In the genomic region with DNA sequence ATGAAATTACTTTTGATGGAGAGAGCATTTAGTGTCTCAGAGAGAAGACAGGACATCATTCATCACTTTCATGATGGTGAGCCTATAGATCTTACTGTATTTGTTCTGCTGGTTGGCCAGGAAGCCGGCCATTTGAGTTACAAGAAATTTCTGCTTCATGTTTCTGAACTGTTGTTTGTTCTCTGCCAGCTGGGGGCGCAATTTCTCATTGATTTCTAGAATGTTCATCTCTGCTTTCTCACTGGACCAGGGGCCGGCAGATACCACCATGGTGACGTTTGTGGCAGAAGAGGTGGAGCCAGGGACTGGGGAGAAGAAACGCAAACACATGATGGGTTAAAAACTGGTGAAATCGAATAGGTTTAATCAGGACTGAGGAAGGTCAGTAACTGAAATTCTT, we compare ENCODE assay signal across 13 cellular contexts. TPM values are rescaled to one million over a fixed set of nuclear protein-coding genes. Genes with fewer than 3 reads are reported as not detected.
DNase-seq lines count a peak whose midpoint lies in the region; ATAC-seq and TF ChIP-seq lines count a peak whose summit lies in the region.
"Not testable (repeated sequence)": the region's sequence is repeated elsewhere in the genome, so short reads cannot be mapped to it uniquely, and the experiment has no call there.
"Had no signal": no experiment of that assay in that cellular context is flagged by ENCODE, and none has a peak within 500 bp of the region (broad histone marks: within the 10 kb centered on the region; RNA-seq: fewer than 3 reads in every experiment).

No MANE protein-coding gene starts in this region.

- not testable (repeated sequence) for H4K5ac ChIP-seq in IMR-90 (ENCODE audit: low read depth, low read length)

- H3K27ac ChIP-seq in IMR-90 (ENCODE audit: insufficient read depth, low read length); PC-3 (ENCODE audit: low read length): not testable (repeated sequence)

- not testable (repeated sequence) for H2BK5ac ChIP-seq in IMR-90 (ENCODE audit: low read depth, low read length, poor library complexity, severe bottlenecking)

- CTCF ChIA-PET in IMR-90 (lab: Yijun Ruan, JAX) = interaction anchor here (1.3 kb wide), 1 partner anchor 16 kb away, joined by 3 read pairs; no protein-coding TSS in a partner anchor
- CTCF ChIA-PET in PC-3 (lab: Charles Lee) = not testable (repeated sequence)

- dilution Hi-C loops in IMR-90 (cut with HindIII; ENCODE audit: low sequenced_read_pairs, unreplicated experiment) = not testable (repeated sequence)

- H3K18ac ChIP-seq in IMR-90 (ENCODE audit: low read depth, low read length) = not testable (repeated sequence)

- H2BK15ac ChIP-seq in IMR-90 (ENCODE audit: low read depth, low read length) = not testable (repeated sequence)

- not testable (repeated sequence) for H3K27me3 ChIP-seq in IMR-90 (ENCODE audit: control insufficient read depth, insufficient read depth, low read length); PC-3 (ENCODE audit: low read length); adipocyte (replicated peaks; ENCODE audit: control insufficient read depth, insufficient read depth, low read length); kidney epithelial cell (ENCODE audit: control insufficient read depth, insufficient read depth, low read length)

- H3K9me3 ChIP-seq in IMR-90 (ENCODE audit: control insufficient read depth, insufficient read depth, low read length); PC-3 (ENCODE audit: low read length); adipocyte (ENCODE audit: control insufficient read depth, low read length): not testable (repeated sequence)

- POLR2A ChIA-PET in IMR-90 (lab: Charles Lee; ENCODE audit: unreplicated experiment); PC-3 (lab: Charles Lee; ENCODE audit: unreplicated experiment): not testable (repeated sequence)

- not testable (repeated sequence) for H3K9me2 ChIP-seq in PC-3 (replicated peaks; ENCODE audit: low read length)

- not testable (repeated sequence) for TF ChIP-seq POLR2A in IMR-90 (IDR thresholded peaks at IDR 0.05; ENCODE audit: low read depth, low read length)

- not testable (repeated sequence) for H3K79me2 ChIP-seq in PC-3 (ENCODE audit: low read length)

- H2AK9ac ChIP-seq in IMR-90 (replicated peaks; ENCODE audit: low read depth, low read length, poor library complexity) = not testable (repeated sequence)

- H2AK5ac ChIP-seq in IMR-90 (ENCODE audit: low read depth, low read length) = not testable (repeated sequence)

- not testable (repeated sequence) for ATAC-seq in IMR-90 (ENCODE audit: low read depth); PC-3

- H3K9me1 ChIP-seq in IMR-90 (ENCODE audit: insufficient read depth, low read length) = not testable (repeated sequence)

- H4K8ac ChIP-seq in IMR-90 (ENCODE audit: low read depth in 2 of 2, low read length in 2 of 2) = not testable (repeated sequence)

- not testable (repeated sequence) for H3K36me3 ChIP-seq in IMR-90 (ENCODE audit: control insufficient read depth, insufficient read depth, low read length); PC-3 (ENCODE audit: low read depth, low read length); adipocyte (ENCODE audit: control insufficient read depth, insufficient read depth, low read length, severe bottlenecking); kidney epithelial cell (ENCODE audit: control insufficient read depth, insufficient read depth, low read length)

- H3K4me1 ChIP-seq in IMR-90 (ENCODE audit: control insufficient read depth, insufficient read depth, low read length); adipocyte (ENCODE audit: control insufficient read depth, insufficient read depth, low read length): not testable (repeated sequence)
- peaks cover 17% of the 10 kb centered on the region for H3K4me1 ChIP-seq in PC-3 (ENCODE audit: insufficient read depth, low read length)

- not testable (repeated sequence) for H3K9ac ChIP-seq in IMR-90 (ENCODE audit: low read depth, low read length); PC-3 (ENCODE audit: low read length); adipocyte (ENCODE audit: low read length)

- not testable (repeated sequence) for H2BK120ac ChIP-seq in IMR-90 (ENCODE audit: low read depth, low read length)

- BruUV-seq in IMR-90 (replicated peaks; lab: Mats Ljungman, UMichigan); PC-3 (replicated peaks; lab: Mats Ljungman, UMichigan): not testable (repeated sequence)

- H4K91ac ChIP-seq in IMR-90 (ENCODE audit: insufficient read depth, low read depth, low read length) = not testable (repeated sequence)

- H2BK20ac ChIP-seq in IMR-90 (ENCODE audit: low read depth, low read length) = not testable (repeated sequence)

- no CpG with 5 or more reads among the region's 6 CpGs for WGBS in IMR-90 (ENCODE audit: extremely low coverage in 2 of 2, insufficient read length in 1 of 2), 2 experiments

- in situ Hi-C loops in IMR-90 (cut with MboI; ENCODE audit: low sequenced_read_pairs) = not testable (repeated sequence)

- TF ChIP-seq RAD21 in IMR-90 (IDR thresholded peaks at IDR 0.05; ENCODE audit: low read length) = not testable (repeated sequence)

- DNase-seq in AG10803 (ENCODE audit: low read depth); GM12865 (ENCODE audit: low read depth); PC-3; epithelial cell of esophagus (ENCODE audit: low read depth); kidney epithelial cell (ENCODE audit: low read depth): not testable (repeated sequence)
- DNase-seq in IMR-90 = peak; percentile 7
- DNase-seq in adipocyte (ENCODE audit: low read depth) = peak; percentile 8
- DNase-seq in stimulated activated CD8-positive, alpha-beta memory T cell treated with anti-CD3 and anti-CD28 coated beads, Interleukin-4, amount 100 ng/mL, for 48 hours = peak; percentile 25

- H3K4me3 ChIP-seq in AG10803 (ENCODE audit: low read length); GM12865 (ENCODE audit: low read depth, low read length); IMR-90 (ENCODE audit: insufficient read depth, low read depth, low read length); PC-3 (ENCODE audit: low read length); adipocyte (ENCODE audit: low read length); epithelial cell of esophagus (ENCODE audit: low read length); kidney epithelial cell (ENCODE audit: low read depth, low read length): not testable (repeated sequence)

- intact Hi-C loops in IMR-90 (cut with micrococcal nuclease); PC-3 (cut with micrococcal nuclease): not testable (repeated sequence)

- H3F3A ChIP-seq in PC-3 (ENCODE audit: low read length, unreplicated experiment) = not testable (repeated sequence)

- peak; percentile 32; the same call in 1 of the 2 replicates for TF ChIP-seq CTCF in AG10803 (conservative IDR thresholded peaks at IDR 0.05; ENCODE audit: low read length)
- TF ChIP-seq CTCF in GM12865 (IDR thresholded peaks at IDR 0.05; ENCODE audit: insufficient read depth, low read depth, low read length, missing control alignments) = peak; percentile 6
- peak; percentile 42 for TF ChIP-seq CTCF in IMR-90 (conservative IDR thresholded peaks at IDR 0.05; ENCODE audit: low read depth, low read length)
- peak; percentile 51 for TF ChIP-seq CTCF in PC-3 (conservative IDR thresholded peaks at IDR 0.05; ENCODE audit: low read depth, low read length)
- peak; percentile 25 for TF ChIP-seq CTCF in epithelial cell of esophagus (IDR thresholded peaks at IDR 0.05; ENCODE audit: insufficient read depth, low read depth, low read length, missing control alignments)
- peak; percentile 32 for TF ChIP-seq CTCF in kidney epithelial cell (IDR thresholded peaks at IDR 0.05; ENCODE audit: insufficient read depth, low read length, poor library complexity, severe bottlenecking)

- not testable (repeated sequence) for H3K14ac ChIP-seq in IMR-90 (replicated peaks; ENCODE audit: low read depth, low read length)

- H3K4ac ChIP-seq in IMR-90 (ENCODE audit: low read depth, low read length) = not testable (repeated sequence)

- not testable (repeated sequence) for H2AFZ ChIP-seq in IMR-90 (replicated peaks; ENCODE audit: low read length, poor library complexity); PC-3 (ENCODE audit: low read length)

- not testable (repeated sequence) for H3K79me1 ChIP-seq in IMR-90 (ENCODE audit: low read depth in 1 of 2, low read length in 2 of 2)

- H4K20me1 ChIP-seq in IMR-90 (ENCODE audit: insufficient read depth, low read length); PC-3 (ENCODE audit: low read length): not testable (repeated sequence)

- H3K4me2 ChIP-seq in IMR-90 (ENCODE audit: low read depth, low read length); PC-3 (ENCODE audit: low read length): not testable (repeated sequence)

- not testable (repeated sequence) for H3K56ac ChIP-seq in IMR-90 (ENCODE audit: extremely low read depth, insufficient read depth, low read length)

- H3K23ac ChIP-seq in IMR-90 (ENCODE audit: low read depth, low read length) = not testable (repeated sequence)

RNA-seq across cellular contexts. Expression of a gene that starts 32.9 kb away (rescaled TPM):
- total RNA-seq in IMR-90 (2012; rRNA removed) = not detected in 2 replicates
- not detected in 2 replicates for polyA plus RNA-seq in IMR-90 (2012; rRNA removed)
- polyA plus RNA-seq in IMR-90 (2012; cell fraction: cytosol; rRNA removed) = not detected in 2 replicates
- polyA plus RNA-seq in IMR-90 (2012; cell fraction: nucleus; rRNA removed; ENCODE audit: low replicate concordance) = not detected in 2 replicates
- 0.40 and 0.87 TPM in 2 replicates for total RNA-seq in PC-3 (2014; rRNA removed)
- not detected in 2 replicates for total RNA-seq in kidney epithelial cell
- total RNA-seq: left ventricle myocardium inferior, uterus had no signal

RNA-seq across cellular contexts. Expression of a gene that starts 52.1 kb away (rescaled TPM):
- not detected in 2 replicates for total RNA-seq in IMR-90 (2012; rRNA removed)
- not detected in 2 replicates for polyA plus RNA-seq in IMR-90 (2012; rRNA removed)
- polyA plus RNA-seq in IMR-90 (2012; cell fraction: cytosol; rRNA removed) = not detected in 2 replicates
- not detected in 2 replicates for polyA plus RNA-seq in IMR-90 (2012; cell fraction: nucleus; rRNA removed; ENCODE audit: low replicate concordance)
- not detected in 2 replicates for total RNA-seq in PC-3 (2014; rRNA removed)
- not detected in 2 replicates for total RNA-seq in kidney epithelial cell
- total RNA-seq: activated CD8-positive, alpha-beta memory T cell treated with anti-CD3 and anti-CD28 coated beads for 36 hours; activated T-cell treated with anti-CD3 and anti-CD28 coated beads, Interleukin-2, amount 50 U/mL, for 72 hours; left ventricle myocardium inferior; Peyer's patch; uterus had no signal
